In the genomic region with DNA sequence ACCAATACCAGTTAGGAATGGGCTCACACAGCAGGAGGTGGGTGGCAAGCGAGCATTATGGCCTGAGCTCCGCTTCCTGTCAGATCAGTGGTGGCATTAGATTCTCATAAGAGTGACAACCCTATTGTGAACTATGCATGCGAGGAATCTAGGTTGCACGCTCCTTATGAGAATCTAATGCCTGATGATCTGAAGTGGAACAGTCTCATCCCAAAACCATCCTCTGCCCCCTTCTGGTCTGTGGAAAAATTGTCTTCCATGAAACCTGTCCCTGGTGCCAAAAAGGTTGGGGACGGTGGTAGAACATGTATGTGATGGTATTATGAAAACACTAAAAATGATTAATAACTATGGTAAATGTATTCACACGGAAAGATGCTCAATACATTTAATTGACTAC, we compare ENCODE assay signal across 14 cellular contexts.
DNase-seq lines count a peak whose midpoint lies in the region; ATAC-seq and TF ChIP-seq lines count a peak whose summit lies in the region.
"Had no signal": no experiment of that assay in that cellular context is flagged by ENCODE, and none has a peak within 500 bp of the region (broad histone marks: within the 10 kb centered on the region; RNA-seq: fewer than 3 reads in every experiment).

No MANE protein-coding gene starts in this region.

- no peaks in the 10 kb centered on the region for H3K27me3 ChIP-seq in left lung
- H3K27me3 ChIP-seq: ascending aorta, esophagus squamous epithelium, tibial nerve had no signal

- H3K36me3 ChIP-seq in left lung = no peaks in the 10 kb centered on the region
- H3K36me3 ChIP-seq: ascending aorta, esophagus squamous epithelium, tibial nerve had no signal

- no peak overlapping the region for H3K4me3 ChIP-seq in GM12865 (ENCODE audit: low read depth, low read length)
- H3K4me3 ChIP-seq in cardiac fibroblast (replicated peaks in 1 of 2; ENCODE audit: low read depth in 2 of 2, low read length in 2 of 2) = no peak overlapping the region
- H3K4me3 ChIP-seq in left lung = no peak overlapping the region
- H3K4me3 ChIP-seq: ascending aorta, esophagus squamous epithelium, tibial nerve had no signal

- no peak overlapping the region for H3K27ac ChIP-seq in 22Rv1
- no peak overlapping the region for H3K27ac ChIP-seq in left lung
- H3K27ac ChIP-seq: ascending aorta, esophagus squamous epithelium, tibial nerve had no signal

- H3K4me1 ChIP-seq in left lung = no peaks in the 10 kb centered on the region
- H3K4me1 ChIP-seq: ascending aorta, esophagus squamous epithelium, tibial nerve had no signal

- peak; percentile 36 for TF ChIP-seq CTCF in 22Rv1 (IDR thresholded peaks at IDR 0.05)
- TF ChIP-seq CTCF in GM12865 (IDR thresholded peaks at IDR 0.05; ENCODE audit: insufficient read depth, low read depth, low read length, missing control alignments) = no peak
- peak; percentile 8 for TF ChIP-seq CTCF in cardiac fibroblast (IDR thresholded peaks at IDR 0.05; ENCODE audit: low read depth, low read length)
- TF ChIP-seq CTCF in left lung (IDR thresholded peaks at IDR 0.05) = no peak

- DNase-seq in GM12865 (ENCODE audit: low read depth) (peak; percentile 11), NAMALWA (ENCODE audit: low spot score) (peak; percentile 7), cardiac fibroblast (ENCODE audit: low read depth in 2 of 2) (peak in 1 of 2 donors; percentile 29), T1000 (lab: John Stamatoyannopoulos, UW) (no peak), left lung (no peak)
- no peak for DNase-seq in activated naive CD4-positive, alpha-beta T cell (lab: John Stamatoyannopoulos, UW)
- DNase-seq: esophagus squamous epithelium, kidney glomerular epithelial cell, NCI-H2107, occipital lobe had no signal

- ATAC-seq in left lung (no peak), GM21723 (IDR thresholded peaks at IDR 0.05; ENCODE audit: unreplicated experiment) (no peak)

- no peaks in the 10 kb centered on the region for H3K9me3 ChIP-seq in left lung
- H3K9me3 ChIP-seq: ascending aorta, esophagus squamous epithelium had no signal

- intact Hi-C loops in left lung (cut with DNase I) = no loop called here

Comparison
In these comparisons a context has a peak if more than half of its experiments do, and no peak if none do; other contexts are left out.
1. CTCF ChIP-seq: peak in 22Rv1 (single experiment) and cardiac fibroblast (single experiment); none in GM12865 (single experiment) and left lung (0 of 2).
2. DNase-seq: peak in GM12865 (single experiment) and NAMALWA (single experiment); none in T1000 (single experiment), activated naive CD4-positive, alpha-beta T cell (0 of 4) and left lung (0 of 2).